ENCODE assay signal across 8 cellular contexts in the genomic region with DNA sequence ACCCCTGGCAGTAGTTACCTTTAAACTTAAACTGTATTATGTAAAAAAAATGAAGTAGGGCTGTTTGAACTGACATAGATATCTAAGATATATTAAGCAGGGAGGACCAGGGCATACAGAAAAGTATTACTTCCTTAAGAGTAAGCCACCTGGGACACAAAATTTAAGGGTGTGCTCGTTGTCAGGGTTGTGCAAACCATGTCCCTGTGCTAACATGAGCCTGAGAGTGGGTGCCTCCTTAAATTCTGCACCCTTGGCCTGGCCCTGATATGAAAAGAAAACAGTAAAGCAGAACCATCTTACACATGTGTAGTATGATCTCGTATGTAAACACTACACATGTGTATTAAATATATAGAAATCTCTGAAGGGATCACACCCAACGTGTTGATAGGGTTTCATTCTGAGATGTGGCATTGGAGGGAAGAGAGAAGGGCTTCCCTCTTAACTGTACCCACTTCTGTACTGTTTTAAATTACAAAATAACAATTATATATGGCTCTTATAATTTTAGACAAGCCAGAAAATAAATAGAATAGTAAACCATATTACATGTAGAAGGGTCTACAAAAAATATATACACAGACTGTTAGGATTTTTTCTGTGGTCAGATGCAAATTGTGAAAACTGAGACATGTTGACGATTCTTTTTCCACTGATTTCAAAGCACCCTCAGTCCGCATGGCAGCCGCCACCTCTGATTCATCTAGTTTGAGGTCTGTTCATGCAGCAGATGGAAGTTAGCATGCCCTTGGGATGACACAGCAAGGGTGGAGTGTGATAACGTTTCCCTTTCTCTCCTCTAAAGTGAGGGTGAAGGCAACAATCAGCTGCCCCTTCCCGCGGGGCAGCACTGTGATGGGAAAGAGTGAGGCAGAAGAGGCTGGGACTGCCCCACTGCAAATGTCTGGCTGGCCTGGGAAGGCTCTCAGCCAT.
A peak's percentile ranks its signal among the peaks of the same experiment; 100 is the strongest.
DNase-seq lines count a peak whose midpoint lies in the region; ATAC-seq and TF ChIP-seq lines count a peak whose summit lies in the region.

No MANE protein-coding gene starts in this region.

- no peaks in the 10 kb centered on the region for H3K79me2 ChIP-seq in MM.1S (ENCODE audit: low read length)

- no peak for TF ChIP-seq CTCF in MM.1S (IDR thresholded peaks at IDR 0.05; ENCODE audit: low read length)

- H3K9me2 ChIP-seq in MM.1S (replicated peaks; ENCODE audit: insufficient read depth, low read length), result no peaks in the 10 kb centered on the region

- H3K27ac ChIP-seq in MM.1S (ENCODE audit: low read length), result no peak overlapping the region

- no peaks in the 10 kb centered on the region for H3K36me3 ChIP-seq in MM.1S (replicated peaks; ENCODE audit: insufficient read depth, low read length)

- no peaks in the 10 kb centered on the region for H3K9me3 Mint-ChIP-seq in activated naive CD8-positive, alpha-beta T cell treated with anti-CD3 and anti-CD28 coated beads, Interleukin-2, amount 50 U/mL, for 24 hours

- peak; percentile 47 for ATAC-seq in HG02678 (IDR thresholded peaks at IDR 0.05; ENCODE audit: unreplicated experiment)
- ATAC-seq in activated naive CD8-positive, alpha-beta T cell treated with anti-CD3 and anti-CD28 coated beads, Interleukin-2, amount 50 U/mL, for 24 hours, result peak; percentile 98
- ATAC-seq in HG03521 (IDR thresholded peaks at IDR 0.05; ENCODE audit: unreplicated experiment), result no peak

- no peaks in the 10 kb centered on the region for H3K9me3 ChIP-seq in MM.1S (replicated peaks; ENCODE audit: insufficient read depth, low read length)

- H3K27me3 ChIP-seq in MM.1S (replicated peaks; ENCODE audit: insufficient read depth, low read length), result no peaks in the 10 kb centered on the region

- peak overlapping the region; percentile 84 for H3K27ac Mint-ChIP-seq in activated naive CD8-positive, alpha-beta T cell treated with anti-CD3 and anti-CD28 coated beads, Interleukin-2, amount 50 U/mL, for 24 hours

- H3K36me3 Mint-ChIP-seq in activated naive CD8-positive, alpha-beta T cell treated with anti-CD3 and anti-CD28 coated beads, Interleukin-2, amount 50 U/mL, for 24 hours (ENCODE audit: low read depth), result no peaks in the 10 kb centered on the region

- H3K27me3 Mint-ChIP-seq in activated naive CD8-positive, alpha-beta T cell treated with anti-CD3 and anti-CD28 coated beads, Interleukin-2, amount 50 U/mL, for 24 hours, result peaks cover 24% of the 10 kb centered on the region

- no peaks in the 10 kb centered on the region for H4K20me1 ChIP-seq in MM.1S (ENCODE audit: insufficient read depth, low read length)

- peak overlapping the region; percentile 20 for H3K4me3 Mint-ChIP-seq in activated naive CD8-positive, alpha-beta T cell treated with anti-CD3 and anti-CD28 coated beads, Interleukin-2, amount 50 U/mL, for 24 hours

- no peak overlapping the region for H3K4me3 ChIP-seq in MM.1S (ENCODE audit: low read length)

- H3K9ac ChIP-seq in MM.1S (ENCODE audit: low read length), result no peak overlapping the region

- DNase-seq in DMS 273 (lab: John Stamatoyannopoulos, UW; ENCODE audit: unreplicated experiment) (peak; percentile 71), non-pigmented ciliary epithelial cell (ENCODE audit: low read depth) (peak; percentile 60), MM.1S (no peak), NCI-H510A treated with DMSO at 0.1 percent for 48 hours (lab: John Stamatoyannopoulos, UW) (no peak), NCI-H1417 (lab: John Stamatoyannopoulos, UW) (no peak)
- DNase-seq in activated naive CD8-positive, alpha-beta T cell treated with anti-CD3 and anti-CD28 coated beads, Interleukin-2, amount 50 U/mL, for 24 hours, result peak; percentile 62

- peaks cover 22% of the 10 kb centered on the region for H3K4me1 Mint-ChIP-seq in activated naive CD8-positive, alpha-beta T cell treated with anti-CD3 and anti-CD28 coated beads, Interleukin-2, amount 50 U/mL, for 24 hours

- H3K4me2 ChIP-seq in MM.1S (ENCODE audit: low read depth, low read length), result no peak overlapping the region

- no peaks in the 10 kb centered on the region for H3K4me1 ChIP-seq in MM.1S (ENCODE audit: low read length)

- H2AFZ ChIP-seq in MM.1S (ENCODE audit: low read length), result no peak overlapping the region

- no peaks in the 10 kb centered on the region for H3F3A ChIP-seq in MM.1S (ENCODE audit: insufficient read depth, low read length)

Comparison
In these comparisons a context has a peak if more than half of its experiments do, and no peak if none do; other contexts are left out.
1. DNase-seq: peak in DMS 273 (single experiment), activated naive CD8-positive, alpha-beta T cell treated with anti-CD3 and anti-CD28 coated beads, Interleukin-2, amount 50 U/mL, for 24 hours (single experiment) and non-pigmented ciliary epithelial cell (single experiment); none in MM.1S (single experiment), NCI-H510A treated with DMSO at 0.1 percent for 48 hours (single experiment) and NCI-H1417 (0 of 3).